Comparison of ENCODE assay signal across 9 cellular contexts in genomic region chr14:53613404-53614253, GRCh38.
DNase-seq lines count a peak whose midpoint lies in the region; ATAC-seq, FAIRE-seq and TF ChIP-seq lines count a peak whose summit lies in the region.
"Had no signal": no experiment of that assay in that cellular context is flagged by ENCODE, and none has a peak within 500 bp of the region (broad histone marks: within the 10 kb centered on the region; RNA-seq: fewer than 3 reads in every experiment).

No MANE protein-coding gene starts in this region.

- H3K4me3 Mint-ChIP-seq in WTC11 (no peak overlapping the region), nephron progenitor cell (peak overlapping the region; percentile 24)

- no peaks in the 10 kb centered on the region for H3K4me1 ChIP-seq in vagina

- CTCF ChIA-PET in WTC11 (lab: Charles Lee) = interaction anchor here (1.0 kb wide), 1 partner anchor 715 kb away, joined by 3 read pairs; no protein-coding TSS in a partner anchor

- no peak overlapping the region for H3K27ac Mint-ChIP-seq in WTC11
- peak overlapping the region; percentile 71 for H3K27ac Mint-ChIP-seq in nephron progenitor cell

- H3K27me3 ChIP-seq in vagina = no peaks in the 10 kb centered on the region

- intact Hi-C loops in vagina (cut with DNase I) = no loop called here

- no peak for TF ChIP-seq CTCF in GM12875 (IDR thresholded peaks at IDR 0.05; ENCODE audit: borderline replicate concordance, insufficient read depth, low read depth, low read length)
- no peak for TF ChIP-seq CTCF in WTC11 (IDR thresholded peaks at IDR 0.05)
- no peak for TF ChIP-seq CTCF in nephron progenitor cell (IDR thresholded peaks at IDR 0.05)
- no peak for TF ChIP-seq CTCF in vagina (IDR thresholded peaks at IDR 0.05)

- ATAC-seq in GM21576 (IDR thresholded peaks at IDR 0.05; ENCODE audit: unreplicated experiment) (peak; percentile 96), WTC11 (peak; percentile 71)

- TF ChIP-seq POLR2A in vagina (IDR thresholded peaks at IDR 0.05) = no peak

- no peaks in the 10 kb centered on the region; the same call in 1 of the 2 replicates for H3K27me3 Mint-ChIP-seq in WTC11 (ENCODE audit: low read depth)
- H3K27me3 Mint-ChIP-seq in nephron progenitor cell (ENCODE audit: low read depth, poor library complexity) = peaks cover 3% of the 10 kb centered on the region

- H3K4me3 ChIP-seq in GM12875 (ENCODE audit: low read depth, low read length) = peak overlapping the region; percentile 7
- H3K4me3 ChIP-seq in vagina = no peak overlapping the region

- H3K9me3 Mint-ChIP-seq in WTC11 (peaks cover 9% of the 10 kb centered on the region; the same call in 1 of the 2 replicates), nephron progenitor cell (peaks cover 13% of the 10 kb centered on the region)

- H3K36me3 Mint-ChIP-seq in WTC11 (no peaks in the 10 kb centered on the region), nephron progenitor cell (ENCODE audit: low read depth) (no peaks in the 10 kb centered on the region)

- peak; percentile 28 for DNase-seq in HTR-8/SVneo (ENCODE audit: insufficient read length, low spot score)
- no peak for DNase-seq in WTC11 (ENCODE audit: low spot score)
- DNase-seq in nephron progenitor cell = no peak
- DNase-seq in occipital lobe (lab: John Stamatoyannopoulos, UW) = no peak
- no peak for DNase-seq in vagina (ENCODE audit: extremely low spot score in 2 of 2)
- no peak for DNase-seq in NCI-H226

- peak; percentile 69 for FAIRE-seq in HTR-8/SVneo (lab: Jason Lieb, UNC)
- FAIRE-seq: islet of Langerhans had no signal

- H3K4me1 Mint-ChIP-seq in WTC11 = peaks cover 7% of the 10 kb centered on the region
- H3K4me1 Mint-ChIP-seq in nephron progenitor cell = peaks cover 13% of the 10 kb centered on the region

- no peaks in the 10 kb centered on the region for H3K9me3 ChIP-seq in vagina

- POLR2A ChIA-PET in WTC11 (lab: Charles Lee) = no interaction called here

- H3K27ac ChIP-seq in vagina = no peak overlapping the region

- H3K36me3 ChIP-seq in vagina = no peaks in the 10 kb centered on the region

TF ChIP-seq in WTC11, 78 proteins besides CTCF, POLR2A, EP300 and RAD21:
- TF ChIP-seq SMAD3 (CRISPR knock-in tag; IDR thresholded peaks at IDR 0.05; ENCODE audit: borderline replicate concordance) = no peak
- TF ChIP-seq, protein P1, sequence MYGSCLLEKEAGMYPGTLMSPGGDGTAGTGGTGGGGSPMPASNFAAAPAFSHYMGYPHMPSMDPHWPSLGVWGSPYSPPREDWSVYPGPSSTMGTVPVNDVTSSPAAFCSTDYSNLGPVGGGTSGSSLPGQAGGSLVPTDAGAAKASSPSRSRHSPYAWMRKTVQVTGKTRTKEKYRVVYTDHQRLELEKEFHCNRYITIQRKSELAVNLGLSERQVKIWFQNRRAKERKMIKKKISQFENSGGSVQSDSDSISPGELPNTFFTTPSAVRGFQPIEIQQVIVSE (CRISPR knock-in tag; IDR thresholded peaks at IDR 0.05; ENCODE audit: borderline replicate concordance) = no peak
- TF ChIP-seq GABPB1 (CRISPR knock-in tag; IDR thresholded peaks at IDR 0.05) = peak; percentile 95
TF ChIP-seq in WTC11: peak in this region for 1.
